ENCODE assay signal across 1 cellular context in the genomic region with DNA sequence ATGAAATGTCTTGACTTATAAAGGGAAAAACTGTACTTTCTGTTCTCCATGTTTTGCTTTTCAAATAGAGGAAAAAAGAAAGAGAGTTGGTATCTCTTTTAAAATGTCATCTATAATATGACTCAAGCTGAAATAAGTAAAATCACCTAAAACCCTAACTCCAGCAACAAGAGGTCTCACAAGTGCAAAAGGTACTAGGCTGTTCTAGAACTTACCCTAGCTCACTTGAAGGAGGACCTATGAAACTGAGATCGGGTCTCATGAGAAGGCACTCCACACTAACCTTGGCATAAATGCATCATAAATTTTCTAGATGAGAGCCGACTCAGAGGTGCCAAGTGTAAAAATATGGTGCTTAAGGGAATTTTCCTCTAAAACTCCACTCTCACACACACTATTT.
TF ChIP-seq lines count a peak whose summit lies in the region.

No MANE protein-coding gene starts in this region.

TF ChIP-seq in GM23338, 12 proteins besides CTCF, POLR2A, EP300 and RAD21 (continued from another document):
- TF ChIP-seq, protein P1, sequence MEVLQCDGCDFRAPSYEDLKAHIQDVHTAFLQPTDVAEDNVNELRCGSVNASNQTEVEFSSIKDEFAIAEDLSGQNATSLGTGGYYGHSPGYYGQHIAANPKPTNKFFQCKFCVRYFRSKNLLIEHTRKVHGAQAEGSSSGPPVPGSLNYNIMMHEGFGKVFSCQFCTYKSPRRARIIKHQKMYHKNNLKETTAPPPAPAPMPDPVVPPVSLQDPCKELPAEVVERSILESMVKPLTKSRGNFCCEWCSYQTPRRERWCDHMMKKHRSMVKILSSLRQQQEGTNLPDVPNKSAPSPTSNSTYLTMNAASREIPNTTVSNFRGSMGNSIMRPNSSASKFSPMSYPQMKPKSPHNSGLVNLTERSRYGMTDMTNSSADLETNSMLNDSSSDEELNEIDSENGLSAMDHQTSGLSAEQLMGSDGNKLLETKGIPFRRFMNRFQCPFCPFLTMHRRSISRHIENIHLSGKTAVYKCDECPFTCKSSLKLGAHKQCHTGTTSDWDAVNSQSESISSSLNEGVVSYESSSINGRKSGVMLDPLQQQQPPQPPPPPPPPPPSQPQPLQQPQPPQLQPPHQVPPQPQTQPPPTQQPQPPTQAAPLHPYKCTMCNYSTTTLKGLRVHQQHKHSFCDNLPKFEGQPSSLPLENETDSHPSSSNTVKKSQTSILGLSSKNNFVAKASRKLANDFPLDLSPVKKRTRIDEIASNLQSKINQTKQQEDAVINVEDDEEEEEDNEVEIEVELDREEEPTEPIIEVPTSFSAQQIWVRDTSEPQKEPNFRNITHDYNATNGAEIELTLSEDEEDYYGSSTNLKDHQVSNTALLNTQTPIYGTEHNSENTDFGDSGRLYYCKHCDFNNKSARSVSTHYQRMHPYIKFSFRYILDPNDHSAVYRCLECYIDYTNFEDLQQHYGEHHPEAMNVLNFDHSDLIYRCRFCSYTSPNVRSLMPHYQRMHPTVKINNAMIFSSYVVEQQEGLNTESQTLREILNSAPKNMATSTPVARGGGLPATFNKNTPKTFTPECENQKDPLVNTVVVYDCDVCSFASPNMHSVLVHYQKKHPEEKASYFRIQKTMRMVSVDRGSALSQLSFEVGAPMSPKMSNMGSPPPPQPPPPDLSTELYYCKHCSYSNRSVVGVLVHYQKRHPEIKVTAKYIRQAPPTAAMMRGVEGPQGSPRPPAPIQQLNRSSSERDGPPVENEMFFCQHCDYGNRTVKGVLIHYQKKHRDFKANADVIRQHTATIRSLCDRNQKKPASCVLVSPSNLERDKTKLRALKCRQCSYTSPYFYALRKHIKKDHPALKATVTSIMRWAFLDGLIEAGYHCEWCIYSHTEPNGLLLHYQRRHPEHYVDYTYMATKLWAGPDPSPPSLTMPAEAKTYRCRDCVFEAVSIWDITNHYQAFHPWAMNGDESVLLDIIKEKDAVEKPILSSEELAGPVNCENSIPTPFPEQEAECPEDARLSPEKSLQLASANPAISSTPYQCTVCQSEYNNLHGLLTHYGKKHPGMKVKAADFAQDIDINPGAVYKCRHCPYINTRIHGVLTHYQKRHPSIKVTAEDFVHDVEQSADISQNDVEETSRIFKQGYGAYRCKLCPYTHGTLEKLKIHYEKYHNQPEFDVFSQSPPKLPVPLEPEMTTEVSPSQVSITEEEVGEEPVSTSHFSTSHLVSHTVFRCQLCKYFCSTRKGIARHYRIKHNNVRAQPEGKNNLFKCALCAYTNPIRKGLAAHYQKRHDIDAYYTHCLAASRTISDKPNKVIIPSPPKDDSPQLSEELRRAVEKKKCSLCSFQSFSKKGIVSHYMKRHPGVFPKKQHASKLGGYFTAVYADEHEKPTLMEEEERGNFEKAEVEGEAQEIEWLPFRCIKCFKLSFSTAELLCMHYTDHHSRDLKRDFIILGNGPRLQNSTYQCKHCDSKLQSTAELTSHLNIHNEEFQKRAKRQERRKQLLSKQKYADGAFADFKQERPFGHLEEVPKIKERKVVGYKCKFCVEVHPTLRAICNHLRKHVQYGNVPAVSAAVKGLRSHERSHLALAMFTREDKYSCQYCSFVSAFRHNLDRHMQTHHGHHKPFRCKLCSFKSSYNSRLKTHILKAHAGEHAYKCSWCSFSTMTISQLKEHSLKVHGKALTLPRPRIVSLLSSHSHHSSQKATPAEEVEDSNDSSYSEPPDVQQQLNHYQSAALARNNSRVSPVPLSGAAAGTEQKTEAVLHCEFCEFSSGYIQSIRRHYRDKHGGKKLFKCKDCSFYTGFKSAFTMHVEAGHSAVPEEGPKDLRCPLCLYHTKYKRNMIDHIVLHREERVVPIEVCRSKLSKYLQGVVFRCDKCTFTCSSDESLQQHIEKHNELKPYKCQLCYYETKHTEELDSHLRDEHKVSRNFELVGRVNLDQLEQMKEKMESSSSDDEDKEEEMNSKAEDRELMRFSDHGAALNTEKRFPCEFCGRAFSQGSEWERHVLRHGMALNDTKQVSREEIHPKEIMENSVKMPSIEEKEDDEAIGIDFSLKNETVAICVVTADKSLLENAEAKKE (CRISPR knock-in tag; IDR thresholded peaks at IDR 0.05) = no peak
- TF ChIP-seq POLR2AphosphoS5 (IDR thresholded peaks at IDR 0.05; ENCODE audit: low read depth) (no peak), CREB1 (CRISPR knock-in tag; IDR thresholded peaks at IDR 0.05; ENCODE audit: low read depth) (no peak), EZH2phosphoT487 (IDR thresholded peaks at IDR 0.05; ENCODE audit: unreplicated experiment) (no peak), ZNF331 (CRISPR knock-in tag; IDR thresholded peaks at IDR 0.05; ENCODE audit: low read depth) (no peak), JUNB (IDR thresholded peaks at IDR 0.05; ENCODE audit: unreplicated experiment) (no peak), ZNF114 (CRISPR knock-in tag; IDR thresholded peaks at IDR 0.05) (no peak)
- TF ChIP-seq, protein P2, sequence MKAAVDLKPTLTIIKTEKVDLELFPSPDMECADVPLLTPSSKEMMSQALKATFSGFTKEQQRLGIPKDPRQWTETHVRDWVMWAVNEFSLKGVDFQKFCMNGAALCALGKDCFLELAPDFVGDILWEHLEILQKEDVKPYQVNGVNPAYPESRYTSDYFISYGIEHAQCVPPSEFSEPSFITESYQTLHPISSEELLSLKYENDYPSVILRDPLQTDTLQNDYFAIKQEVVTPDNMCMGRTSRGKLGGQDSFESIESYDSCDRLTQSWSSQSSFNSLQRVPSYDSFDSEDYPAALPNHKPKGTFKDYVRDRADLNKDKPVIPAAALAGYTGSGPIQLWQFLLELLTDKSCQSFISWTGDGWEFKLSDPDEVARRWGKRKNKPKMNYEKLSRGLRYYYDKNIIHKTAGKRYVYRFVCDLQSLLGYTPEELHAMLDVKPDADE (IDR thresholded peaks at IDR 0.05) = no peak
